23 cellular contexts compared by ENCODE assay signal in genomic region chr3:103818800-103819199, GRCh38.
A peak's percentile ranks its signal among the peaks of the same experiment; 100 is the strongest.
DNase-seq lines count a peak whose midpoint lies in the region.
"Had no signal": no experiment of that assay in that cellular context is flagged by ENCODE, and none has a peak within 500 bp of the region (broad histone marks: within the 10 kb centered on the region; RNA-seq: fewer than 3 reads in every experiment).

No MANE protein-coding gene starts in this region.

- no peaks in the 10 kb centered on the region for H3K36me3 ChIP-seq in SK-N-MC (ENCODE audit: insufficient read depth, low read length)

- H3K9me3 ChIP-seq in SK-N-MC (ENCODE audit: low read depth, low read length) = no peaks in the 10 kb centered on the region

- H3K9ac ChIP-seq in SK-N-MC (ENCODE audit: insufficient read length) = no peak overlapping the region

- H3K27ac ChIP-seq in SK-N-MC = peak overlapping the region; percentile 48; the same call in 1 of the 2 replicates
- H3K27ac ChIP-seq: 22Rv1 had no signal

- H3K4me3 ChIP-seq in SK-N-MC = 0 out of 2 replicates have a peak overlapping the region, but pooled peaks have one; percentile 13

- DNase-seq in NCI-H1436 (lab: John Stamatoyannopoulos, UW) (peak; percentile 19), NCI-H1436 treated with DMSO at 0.1 percent for 48 hours (lab: John Stamatoyannopoulos, UW) (no peak), SK-N-MC (ENCODE audit: low read depth, low spot score) (no peak), iPS DF 19.7 (ENCODE audit: low read depth, low spot score) (peak; percentile 9), pons (ENCODE audit: low spot score) (peak; percentile 7), HT-29 (ENCODE audit: low spot score) (no peak), AG08395 (ENCODE audit: low spot score) (no peak)
- DNase-seq in activated CD4-positive, alpha-beta T cell treated with anti-CD3 and anti-CD28 coated beads for 48 hours = no peak
- DNase-seq: AML-193; C1 segment of cervical spinal cord; CD8-positive, alpha-beta T cell; GDM1; HFFc6; KBM-7; MM.1S; NCI-H1048; NCI-H1417 treated with DMSO at 0.1 percent for 48 hours; NCI-H1930; NCI-H226; NCI-H510A treated with DMSO at 0.1 percent for 48 hours; NCI-H774; OCI-M1 had no signal

Comparison
In these comparisons a context has a peak if more than half of its experiments do, and no peak if none do; other contexts are left out.
1. DNase-seq: peak in NCI-H1436 (single experiment), iPS DF 19.7 (single experiment) and pons (single experiment); none in NCI-H1436 treated with DMSO at 0.1 percent for 48 hours (single experiment), SK-N-MC (single experiment), HT-29 (single experiment), AG08395 (single experiment) and activated CD4-positive, alpha-beta T cell treated with anti-CD3 and anti-CD28 coated beads for 48 hours (single experiment).